ENCODE assay signal across 8 cellular contexts in genomic region chr1:100036718-100037664, GRCh38.
DNase-seq lines count a peak whose midpoint lies in the region; ATAC-seq lines count a peak whose summit lies in the region.

No MANE protein-coding gene starts in this region.

- peaks cover 45% of the 10 kb centered on the region for H3K4me1 Mint-ChIP-seq in stimulated activated naive CD8-positive, alpha-beta T cell treated with anti-CD3 and anti-CD28 coated beads, Interleukin-15, Interleukin-2, amounts not matched to agents 100 ng/mL and 50 ng/mL, for 24 hours (ENCODE audit: low read depth)
- H3K4me1 Mint-ChIP-seq in stimulated activated memory B cell treated with anti-CD40 and anti-IgM and Interleukin-4, amounts not matched to agents 10 μg/mL and 1 μg/mL and 100 μg/mL, for 72 hours: peaks cover 50% of the 10 kb centered on the region

- no peaks in the 10 kb centered on the region for H3K27me3 Mint-ChIP-seq in stimulated activated naive CD8-positive, alpha-beta T cell treated with anti-CD3 and anti-CD28 coated beads, Interleukin-15, Interleukin-2, amounts not matched to agents 100 ng/mL and 50 ng/mL, for 24 hours
- no peaks in the 10 kb centered on the region for H3K27me3 Mint-ChIP-seq in stimulated activated memory B cell treated with anti-CD40 and anti-IgM and Interleukin-4, amounts not matched to agents 10 μg/mL and 1 μg/mL and 100 μg/mL, for 72 hours

- DNase-seq in stimulated activated naive CD8-positive, alpha-beta T cell treated with anti-CD3 and anti-CD28 coated beads, Interleukin-15, Interleukin-2, amounts not matched to agents 100 U/mL and 50 U/mL, for 24 hours: no peak
- DNase-seq in NAMALWA (ENCODE audit: low spot score) (peak; percentile 53), iris pigment epithelial cell (ENCODE audit: low read depth) (peak; percentile 54), mesenteric fat pad (ENCODE audit: low spot score) (no peak)
- DNase-seq in activated CD8-positive, alpha-beta memory T cell treated with anti-CD3 and anti-CD28 coated beads, Interleukin-2, amount 50 U/mL, for 4 hours: no peak

- H3K27ac ChIP-seq in angular gyrus (ENCODE audit: low read depth, low read length): peak overlapping the region; percentile 94

- H3K36me3 Mint-ChIP-seq in stimulated activated naive CD8-positive, alpha-beta T cell treated with anti-CD3 and anti-CD28 coated beads, Interleukin-15, Interleukin-2, amounts not matched to agents 100 ng/mL and 50 ng/mL, for 24 hours (ENCODE audit: low read depth): peaks cover 35% of the 10 kb centered on the region
- H3K36me3 Mint-ChIP-seq in stimulated activated memory B cell treated with anti-CD40 and anti-IgM and Interleukin-4, amounts not matched to agents 10 μg/mL and 1 μg/mL and 100 μg/mL, for 72 hours: peaks cover 10% of the 10 kb centered on the region

- peak overlapping the region; percentile 91 for H3K4me3 Mint-ChIP-seq in stimulated activated naive CD8-positive, alpha-beta T cell treated with anti-CD3 and anti-CD28 coated beads, Interleukin-15, Interleukin-2, amounts not matched to agents 100 ng/mL and 50 ng/mL, for 24 hours
- peak overlapping the region; percentile 92 for H3K4me3 Mint-ChIP-seq in stimulated activated memory B cell treated with anti-CD40 and anti-IgM and Interleukin-4, amounts not matched to agents 10 μg/mL and 1 μg/mL and 100 μg/mL, for 72 hours

- no peaks in the 10 kb centered on the region for H3K9me3 Mint-ChIP-seq in stimulated activated naive CD8-positive, alpha-beta T cell treated with anti-CD3 and anti-CD28 coated beads, Interleukin-15, Interleukin-2, amounts not matched to agents 100 ng/mL and 50 ng/mL, for 24 hours
- no peaks in the 10 kb centered on the region for H3K9me3 Mint-ChIP-seq in stimulated activated memory B cell treated with anti-CD40 and anti-IgM and Interleukin-4, amounts not matched to agents 10 μg/mL and 1 μg/mL and 100 μg/mL, for 72 hours

- ATAC-seq in stimulated activated naive CD8-positive, alpha-beta T cell treated with anti-CD3 and anti-CD28 coated beads, Interleukin-15, Interleukin-2, amounts not matched to agents 100 U/mL and 50 U/mL, for 24 hours: no peak
- ATAC-seq in stimulated activated memory B cell treated with anti-CD40 and anti-IgM and Interleukin-4, amounts not matched to agents 10 μg/mL and 1 μg/mL and 100 μg/mL, for 72 hours: no peak

- peak overlapping the region; percentile 98 for H3K27ac Mint-ChIP-seq in stimulated activated naive CD8-positive, alpha-beta T cell treated with anti-CD3 and anti-CD28 coated beads, Interleukin-15, Interleukin-2, amounts not matched to agents 100 ng/mL and 50 ng/mL, for 24 hours
- H3K27ac Mint-ChIP-seq in stimulated activated memory B cell treated with anti-CD40 and anti-IgM and Interleukin-4, amounts not matched to agents 10 μg/mL and 1 μg/mL and 100 μg/mL, for 72 hours: peak overlapping the region; percentile 89

Comparison
In these comparisons a context has a peak if more than half of its experiments do, and no peak if none do; other contexts are left out.
1. DNase-seq: peak in NAMALWA (single experiment) and iris pigment epithelial cell (single experiment); none in stimulated activated naive CD8-positive, alpha-beta T cell treated with anti-CD3 and anti-CD28 coated beads, Interleukin-15, Interleukin-2, amounts not matched to agents 100 U/mL and 50 U/mL, for 24 hours (single experiment), activated CD8-positive, alpha-beta memory T cell treated with anti-CD3 and anti-CD28 coated beads, Interleukin-2, amount 50 U/mL, for 4 hours (single experiment) and mesenteric fat pad (single experiment).